22 cellular contexts compared by ENCODE assay signal in the genomic region with DNA sequence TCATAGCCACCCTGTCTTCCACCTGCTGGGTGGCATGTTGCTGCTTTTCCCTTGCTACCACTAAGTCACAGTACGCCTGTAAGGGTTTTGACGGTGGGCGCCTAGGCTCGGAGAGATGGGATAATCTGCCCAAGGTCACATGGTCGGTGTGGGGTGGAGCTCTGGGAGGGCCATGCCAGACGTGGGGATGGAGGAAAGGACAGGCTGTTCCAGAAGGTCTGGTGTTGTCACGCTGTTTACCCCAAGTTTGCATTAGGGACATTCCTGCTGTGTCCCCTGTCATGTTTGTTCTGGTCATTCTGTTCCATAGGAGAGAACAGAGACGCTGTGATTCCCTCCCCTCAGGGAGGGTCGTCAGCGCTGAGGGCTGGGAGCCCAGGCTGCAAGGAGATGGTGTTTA. TPM values are rescaled to one million over a fixed set of nuclear protein-coding genes. Genes with fewer than 3 reads are reported as not detected.
DNase-seq lines count a peak whose midpoint lies in the region; ATAC-seq and TF ChIP-seq lines count a peak whose summit lies in the region.
"Had no signal": no experiment of that assay in that cellular context is flagged by ENCODE, and none has a peak within 500 bp of the region (broad histone marks: within the 10 kb centered on the region; RNA-seq: fewer than 3 reads in every experiment).

No MANE protein-coding gene starts in this region.

- H3K4me2 ChIP-seq in neural progenitor cell = no peak overlapping the region
- H3K4me2 ChIP-seq: A549, KMS-11, SK-N-SH had no signal

- H3K9me3 ChIP-seq in heart right ventricle = no peaks in the 10 kb centered on the region
- no peaks in the 10 kb centered on the region for H3K9me3 ChIP-seq in neural progenitor cell (ENCODE audit: low read depth)
- H3K9me3 ChIP-seq in thyroid gland = no peaks in the 10 kb centered on the region
- no peaks in the 10 kb centered on the region for H3K9me3 ChIP-seq in testis
- H3K9me3 ChIP-seq: A549, SK-N-SH had no signal

- H3K27me3 ChIP-seq in heart right ventricle = no peaks in the 10 kb centered on the region
- no peaks in the 10 kb centered on the region for H3K27me3 ChIP-seq in neural progenitor cell
- no peaks in the 10 kb centered on the region for H3K27me3 ChIP-seq in thyroid gland
- no peaks in the 10 kb centered on the region for H3K27me3 ChIP-seq in testis

- TF ChIP-seq POLR2A in thyroid gland (IDR thresholded peaks at IDR 0.05) (no peak), testis (IDR thresholded peaks at IDR 0.05) (no peak)

- intact Hi-C loops in Right ventricle myocardium superior (cut with DNase I) (no loop called here), Right ventricle myocardium inferior (cut with DNase I) (no loop called here), heart right ventricle (cut with DNase I) (no loop called here), thyroid gland (cut with DNase I) (no loop called here), testis (cut with DNase I; ENCODE audit: low total_unique reads) (no loop called here)

- peak overlapping the region; percentile 13 for H3K4me3 Mint-ChIP-seq in neural progenitor cell

- H3K36me3 ChIP-seq in heart right ventricle (peaks cover 0 to 36% (median 0%) of the 10 kb centered on the region in 9 donors), neural progenitor cell (no peaks in the 10 kb centered on the region), thyroid gland (peaks cover 9 to 17% of the 10 kb centered on the region in 2 donors), testis (ENCODE audit: low read depth, missing control alignments) (no peaks in the 10 kb centered on the region)

- H3K4me1 Mint-ChIP-seq in neural progenitor cell = peaks cover 22% of the 10 kb centered on the region

- H3K36me3 Mint-ChIP-seq in neural progenitor cell = no peaks in the 10 kb centered on the region

- peaks cover 10% of the 10 kb centered on the region for H3K27me3 Mint-ChIP-seq in neural progenitor cell (ENCODE audit: insufficient read depth, low read depth)

- TF ChIP-seq CTCF in heart right ventricle (IDR thresholded peaks at IDR 0.05) = no peak
- TF ChIP-seq CTCF in neural progenitor cell (IDR thresholded peaks at IDR 0.05) = no peak
- no peak for TF ChIP-seq CTCF in thyroid gland (IDR thresholded peaks at IDR 0.05)
- TF ChIP-seq CTCF in testis (IDR thresholded peaks at IDR 0.05) = no peak

- H3K4me3 ChIP-seq in heart right ventricle (no peak overlapping the region), neural progenitor cell (no peak overlapping the region), thyroid gland (replicated peaks in 1 of 3) (no peak overlapping the region), testis (no peak overlapping the region)
- H3K4me3 ChIP-seq: A549, GM12878 had no signal

- H2AFZ ChIP-seq in neural progenitor cell (replicated peaks) = no peak overlapping the region

- DNase-seq in Right ventricle myocardium superior (no peak), Right ventricle myocardium inferior (ENCODE audit: missing footprints) (no peak), heart right ventricle (no peak), neural progenitor cell (ENCODE audit: low spot score) (no peak), thyroid gland (peak; percentile 59 to 65), superior temporal gyrus (ENCODE audit: extremely low spot score) (no peak), NCI-H1105 (lab: John Stamatoyannopoulos, UW) (no peak), testis (no peak)
- DNase-seq: activated CD4-positive, alpha-beta T cell treated with anti-CD3 and anti-CD28 coated beads for 48 hours; activated naive CD4-positive, alpha-beta T cell treated with anti-CD3 and anti-CD28 coated beads, Interleukin-2, amount 50 U/mL, for 16 hours; activated T-cell treated with anti-CD3 and anti-CD28 coated beads, Interleukin-2, amount 50 U/mL, for 48 hours; amygdala; cortex of kidney; kidney glomerular epithelial cell; mesendoderm; NCI-H146; NCI-H524 treated with DMSO at 0.1 percent for 48 hours; SK-N-SH had no signal

- peaks cover 4% of the 10 kb centered on the region for H3F3A ChIP-seq in neural progenitor cell (ENCODE audit: low read depth)

- 60 to 63% methylated on average over 10 of the region's 10 CpGs for WGBS in heart right ventricle, 2 donors
- 74 to 75% methylated on average over 8 to 10 of the region's 10 CpGs for WGBS in thyroid gland, 2 donors
- WGBS in testis, 2 donors = 49 to 62% methylated on average over 8 to 10 of the region's 10 CpGs

- H3K79me2 ChIP-seq in neural progenitor cell (ENCODE audit: low read depth) = no peaks in the 10 kb centered on the region

- ATAC-seq in Right ventricle myocardium superior (ENCODE audit: poor library complexity) (peak; percentile 4), Right ventricle myocardium inferior (no peak), heart right ventricle (peak in 3 of 8 donors; percentile 11 to 61 (median 18))
- ATAC-seq: A549, GM12878 had no signal

- H3K4me1 ChIP-seq in heart right ventricle = peaks cover 9 to 93% (median 69%) of the 10 kb centered on the region in 9 donors
- H3K4me1 ChIP-seq in neural progenitor cell = peaks cover 4% of the 10 kb centered on the region
- peaks cover 44 to 46% of the 10 kb centered on the region in 2 donors for H3K4me1 ChIP-seq in thyroid gland
- no peaks in the 10 kb centered on the region for H3K4me1 ChIP-seq in testis
- H3K4me1 ChIP-seq: A549 had no signal

- no peaks in the 10 kb centered on the region for H3K9me3 Mint-ChIP-seq in neural progenitor cell

- H4K20me1 ChIP-seq in neural progenitor cell (ENCODE audit: low read depth) = no peaks in the 10 kb centered on the region

- H3K27ac ChIP-seq in heart right ventricle (peak overlapping the region in 9 of 10 donors; percentile 69 to 94 (median 78)), neural progenitor cell (no peak overlapping the region), thyroid gland (peak overlapping the region; percentile 66 to 90 (median 70)), testis (no peak overlapping the region)
- H3K27ac ChIP-seq: A549, KMS-11 had no signal

- H3K27ac Mint-ChIP-seq in neural progenitor cell = peak overlapping the region; percentile 96

- no peak overlapping the region for H3K9ac ChIP-seq in neural progenitor cell
- H3K9ac ChIP-seq: KMS-11, SK-N-SH had no signal

RNA-seq across cellular contexts. Expression of a gene that starts 16.1 kb away (rescaled TPM):
- total RNA-seq in Right ventricle myocardium superior (44.2 TPM), Right ventricle myocardium inferior (47.6 TPM), heart right ventricle (10 to 100 TPM; 15.9 to 55.7 (median 27.5) TPM), neural progenitor cell (ENCODE audit: low replicate concordance) (2.9 and 4.6 TPM in 2 replicates), thyroid gland (10 to 100 TPM in 3 of 4 donors, 1 to 10 TPM in 1; 7.9 to 20.5 (median 17.1) TPM), testis (under 1 TPM in 1 of 2 donors, not detected in 1; 0.16 TPM)
- polyA plus RNA-seq in heart right ventricle (10 to 100 TPM; 18.4 to 32.6 TPM), testis (ENCODE audit: insufficient read depth, low read depth, low replicate concordance) (0.15 TPM)
- total RNA-seq: GM12878; T-helper 2 cell treated with Interferon-gamma antibody and Interleukin-4, amounts not matched to agents 100 ng/mL and 5 ng/mL, for 36 hours had no signal

RNA-seq across cellular contexts. Expression of a gene that starts 19.1 kb away (rescaled TPM):
- total RNA-seq in Right ventricle myocardium superior = 208 TPM
- 215 TPM for total RNA-seq in Right ventricle myocardium inferior
- total RNA-seq in heart right ventricle = 100 to 1,000 TPM; 222 to 328 (median 245) TPM
- 100 to 1,000 TPM; 200 to 598 TPM for polyA plus RNA-seq in heart right ventricle
- 47.7 and 95.9 TPM in 2 replicates for total RNA-seq in neural progenitor cell (ENCODE audit: low replicate concordance)
- 10 to 100 TPM; 21.1 to 74.7 (median 32.7) TPM for total RNA-seq in thyroid gland
- total RNA-seq in testis = 10 to 100 TPM; 18.1 to 36.2 TPM
- 119 TPM for polyA plus RNA-seq in testis (ENCODE audit: insufficient read depth, low read depth, low replicate concordance)

RNA-seq across cellular contexts. Expression of a gene that starts 58.3 kb away (rescaled TPM):
- total RNA-seq in Right ventricle myocardium superior (19.1 TPM), Right ventricle myocardium inferior (23.2 TPM), heart right ventricle (10 to 100 TPM; 18.5 to 32.1 (median 25.6) TPM), neural progenitor cell (ENCODE audit: low replicate concordance) (31.8 and 53.4 TPM in 2 replicates), thyroid gland (10 to 100 TPM; 50.0 to 76.6 (median 64.6) TPM), testis (10 to 100 TPM; 71.2 to 77.0 TPM)
- polyA plus RNA-seq in heart right ventricle (10 to 100 TPM; 39.2 to 45.9 TPM), testis (ENCODE audit: insufficient read depth, low read depth, low replicate concordance) (89.5 TPM)

Comparison
In these comparisons a context has a peak if more than half of its experiments do, and no peak if none do; other contexts are left out.
1. DNase-seq: peak in thyroid gland (2 of 2); none in Right ventricle myocardium superior (single experiment), Right ventricle myocardium inferior (single experiment), heart right ventricle (0 of 2), neural progenitor cell (single experiment), superior temporal gyrus (single experiment), NCI-H1105 (single experiment) and testis (single experiment).
2. H3K27ac ChIP-seq: peak in heart right ventricle (9 of 10) and thyroid gland (3 of 3); none in neural progenitor cell (single experiment) and testis (0 of 2).